ENCODE assay signal across 1 cellular context in the genomic region with DNA sequence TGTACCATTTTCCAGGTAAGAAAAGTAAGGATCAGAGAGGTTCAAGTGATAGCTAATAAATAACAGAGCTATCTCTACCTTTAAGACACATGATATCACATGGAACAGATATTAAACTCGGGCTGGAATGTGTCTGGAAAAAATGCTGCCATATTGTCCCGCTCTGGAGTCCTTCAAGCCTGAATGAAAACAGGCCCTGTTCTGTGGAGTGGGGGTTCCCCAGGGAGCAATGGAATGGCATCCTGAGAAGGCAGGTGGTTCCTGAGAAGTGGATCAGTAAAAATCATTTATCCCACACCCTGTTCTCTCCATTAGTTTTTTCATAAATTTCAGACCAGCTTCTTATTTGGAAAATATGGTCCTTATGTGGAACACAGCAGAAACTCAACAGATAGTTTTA.
TF ChIP-seq lines count a peak whose summit lies in the region.

No MANE protein-coding gene starts in this region.

TF ChIP-seq in GM12878, 131 proteins besides CTCF, POLR2A, EP300 and RAD21:
- TF ChIP-seq, protein P1, sequence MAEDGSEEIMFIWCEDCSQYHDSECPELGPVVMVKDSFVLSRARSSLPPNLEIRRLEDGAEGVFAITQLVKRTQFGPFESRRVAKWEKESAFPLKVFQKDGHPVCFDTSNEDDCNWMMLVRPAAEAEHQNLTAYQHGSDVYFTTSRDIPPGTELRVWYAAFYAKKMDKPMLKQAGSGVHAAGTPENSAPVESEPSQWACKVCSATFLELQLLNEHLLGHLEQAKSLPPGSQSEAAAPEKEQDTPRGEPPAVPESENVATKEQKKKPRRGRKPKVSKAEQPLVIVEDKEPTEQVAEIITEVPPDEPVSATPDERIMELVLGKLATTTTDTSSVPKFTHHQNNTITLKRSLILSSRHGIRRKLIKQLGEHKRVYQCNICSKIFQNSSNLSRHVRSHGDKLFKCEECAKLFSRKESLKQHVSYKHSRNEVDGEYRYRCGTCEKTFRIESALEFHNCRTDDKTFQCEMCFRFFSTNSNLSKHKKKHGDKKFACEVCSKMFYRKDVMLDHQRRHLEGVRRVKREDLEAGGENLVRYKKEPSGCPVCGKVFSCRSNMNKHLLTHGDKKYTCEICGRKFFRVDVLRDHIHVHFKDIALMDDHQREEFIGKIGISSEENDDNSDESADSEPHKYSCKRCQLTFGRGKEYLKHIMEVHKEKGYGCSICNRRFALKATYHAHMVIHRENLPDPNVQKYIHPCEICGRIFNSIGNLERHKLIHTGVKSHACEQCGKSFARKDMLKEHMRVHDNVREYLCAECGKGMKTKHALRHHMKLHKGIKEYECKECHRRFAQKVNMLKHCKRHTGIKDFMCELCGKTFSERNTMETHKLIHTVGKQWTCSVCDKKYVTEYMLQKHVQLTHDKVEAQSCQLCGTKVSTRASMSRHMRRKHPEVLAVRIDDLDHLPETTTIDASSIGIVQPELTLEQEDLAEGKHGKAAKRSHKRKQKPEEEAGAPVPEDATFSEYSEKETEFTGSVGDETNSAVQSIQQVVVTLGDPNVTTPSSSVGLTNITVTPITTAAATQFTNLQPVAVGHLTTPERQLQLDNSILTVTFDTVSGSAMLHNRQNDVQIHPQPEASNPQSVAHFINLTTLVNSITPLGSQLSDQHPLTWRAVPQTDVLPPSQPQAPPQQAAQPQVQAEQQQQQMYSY (CRISPR knock-in tag; IDR thresholded peaks at IDR 0.05) = no peak
- no peak for TF ChIP-seq EZH2 (IDR thresholded peaks at IDR 0.05; ENCODE audit: borderline replicate concordance, control insufficient read depth, low read depth, low read length)
- TF ChIP-seq RUNX3 (IDR thresholded peaks at IDR 0.05; ENCODE audit: low read length) = no peak
- no peak for TF ChIP-seq EED (IDR thresholded peaks at IDR 0.05; ENCODE audit: low read depth)
- no peak for TF ChIP-seq CREM (IDR thresholded peaks at IDR 0.05; ENCODE audit: low read depth)
- no peak for TF ChIP-seq SMAD5 (IDR thresholded peaks at IDR 0.05; ENCODE audit: low read depth)
- TF ChIP-seq POLR2AphosphoS5 (IDR thresholded peaks at IDR 0.05; ENCODE audit: low read length) = no peak
- TF ChIP-seq JUND (IDR thresholded peaks at IDR 0.05; ENCODE audit: low read depth, low read length) = no peak
- TF ChIP-seq GATAD2B (conservative IDR thresholded peaks at IDR 0.05; ENCODE audit: low read depth) = no peak
- no peak for TF ChIP-seq MTA2 (IDR thresholded peaks at IDR 0.05; ENCODE audit: low read depth)
- TF ChIP-seq PAX8 (IDR thresholded peaks at IDR 0.05) = no peak
- TF ChIP-seq KAT2A (conservative IDR thresholded peaks at IDR 0.05; ENCODE audit: control insufficient read depth, low read depth, low read length) = no peak
- TF ChIP-seq, protein P2, sequence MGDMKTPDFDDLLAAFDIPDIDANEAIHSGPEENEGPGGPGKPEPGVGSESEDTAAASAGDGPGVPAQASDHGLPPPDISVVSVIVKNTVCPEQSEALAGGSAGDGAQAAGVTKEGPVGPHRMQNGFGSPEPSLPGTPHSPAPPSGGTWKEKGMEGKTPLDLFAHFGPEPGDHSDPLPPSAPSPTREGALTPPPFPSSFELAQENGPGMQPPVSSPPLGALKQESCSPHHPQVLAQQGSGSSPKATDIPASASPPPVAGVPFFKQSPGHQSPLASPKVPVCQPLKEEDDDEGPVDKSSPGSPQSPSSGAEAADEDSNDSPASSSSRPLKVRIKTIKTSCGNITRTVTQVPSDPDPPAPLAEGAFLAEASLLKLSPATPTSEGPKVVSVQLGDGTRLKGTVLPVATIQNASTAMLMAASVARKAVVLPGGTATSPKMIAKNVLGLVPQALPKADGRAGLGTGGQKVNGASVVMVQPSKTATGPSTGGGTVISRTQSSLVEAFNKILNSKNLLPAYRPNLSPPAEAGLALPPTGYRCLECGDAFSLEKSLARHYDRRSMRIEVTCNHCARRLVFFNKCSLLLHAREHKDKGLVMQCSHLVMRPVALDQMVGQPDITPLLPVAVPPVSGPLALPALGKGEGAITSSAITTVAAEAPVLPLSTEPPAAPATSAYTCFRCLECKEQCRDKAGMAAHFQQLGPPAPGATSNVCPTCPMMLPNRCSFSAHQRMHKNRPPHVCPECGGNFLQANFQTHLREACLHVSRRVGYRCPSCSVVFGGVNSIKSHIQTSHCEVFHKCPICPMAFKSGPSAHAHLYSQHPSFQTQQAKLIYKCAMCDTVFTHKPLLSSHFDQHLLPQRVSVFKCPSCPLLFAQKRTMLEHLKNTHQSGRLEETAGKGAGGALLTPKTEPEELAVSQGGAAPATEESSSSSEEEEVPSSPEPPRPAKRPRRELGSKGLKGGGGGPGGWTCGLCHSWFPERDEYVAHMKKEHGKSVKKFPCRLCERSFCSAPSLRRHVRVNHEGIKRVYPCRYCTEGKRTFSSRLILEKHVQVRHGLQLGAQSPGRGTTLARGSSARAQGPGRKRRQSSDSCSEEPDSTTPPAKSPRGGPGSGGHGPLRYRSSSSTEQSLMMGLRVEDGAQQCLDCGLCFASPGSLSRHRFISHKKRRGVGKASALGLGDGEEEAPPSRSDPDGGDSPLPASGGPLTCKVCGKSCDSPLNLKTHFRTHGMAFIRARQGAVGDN (IDR thresholded peaks at IDR 0.05) = no peak
- no peak for TF ChIP-seq CBX3 (IDR thresholded peaks at IDR 0.05; ENCODE audit: borderline replicate concordance, low read depth)
- TF ChIP-seq, protein P3, sequence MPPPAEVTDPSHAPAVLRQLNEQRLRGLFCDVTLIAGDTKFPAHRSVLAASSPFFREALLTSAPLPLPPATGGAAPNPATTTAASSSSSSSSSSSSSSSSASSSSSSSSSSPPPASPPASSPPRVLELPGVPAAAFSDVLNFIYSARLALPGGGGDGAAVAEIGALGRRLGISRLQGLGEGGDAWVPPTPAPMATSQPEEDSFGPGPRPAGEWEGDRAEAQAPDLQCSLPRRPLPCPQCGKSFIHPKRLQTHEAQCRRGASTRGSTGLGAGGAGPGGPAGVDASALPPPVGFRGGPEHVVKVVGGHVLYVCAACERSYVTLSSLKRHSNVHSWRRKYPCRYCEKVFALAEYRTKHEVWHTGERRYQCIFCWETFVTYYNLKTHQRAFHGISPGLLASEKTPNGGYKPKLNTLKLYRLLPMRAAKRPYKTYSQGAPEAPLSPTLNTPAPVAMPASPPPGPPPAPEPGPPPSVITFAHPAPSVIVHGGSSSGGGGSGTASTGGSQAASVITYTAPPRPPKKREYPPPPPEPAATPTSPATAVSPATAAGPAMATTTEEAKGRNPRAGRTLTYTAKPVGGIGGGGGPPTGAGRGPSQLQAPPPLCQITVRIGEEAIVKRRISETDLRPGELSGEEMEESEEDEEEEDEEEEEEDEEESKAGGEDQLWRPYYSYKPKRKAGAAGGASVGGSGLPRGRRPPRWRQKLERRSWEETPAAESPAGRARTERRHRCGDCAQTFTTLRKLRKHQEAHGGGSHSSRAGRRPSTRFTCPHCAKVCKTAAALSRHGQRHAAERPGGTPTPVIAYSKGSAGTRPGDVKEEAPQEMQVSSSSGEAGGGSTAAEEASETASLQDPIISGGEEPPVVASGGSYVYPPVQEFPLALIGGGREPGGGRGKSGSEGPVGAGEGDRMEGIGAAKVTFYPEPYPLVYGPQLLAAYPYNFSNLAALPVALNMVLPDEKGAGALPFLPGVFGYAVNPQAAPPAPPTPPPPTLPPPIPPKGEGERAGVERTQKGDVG (CRISPR knock-in tag; IDR thresholded peaks at IDR 0.05) = no peak
- no peak for TF ChIP-seq ZZZ3 (IDR thresholded peaks at IDR 0.05; ENCODE audit: control insufficient read depth, insufficient read length, low read depth)
- TF ChIP-seq, protein P4, sequence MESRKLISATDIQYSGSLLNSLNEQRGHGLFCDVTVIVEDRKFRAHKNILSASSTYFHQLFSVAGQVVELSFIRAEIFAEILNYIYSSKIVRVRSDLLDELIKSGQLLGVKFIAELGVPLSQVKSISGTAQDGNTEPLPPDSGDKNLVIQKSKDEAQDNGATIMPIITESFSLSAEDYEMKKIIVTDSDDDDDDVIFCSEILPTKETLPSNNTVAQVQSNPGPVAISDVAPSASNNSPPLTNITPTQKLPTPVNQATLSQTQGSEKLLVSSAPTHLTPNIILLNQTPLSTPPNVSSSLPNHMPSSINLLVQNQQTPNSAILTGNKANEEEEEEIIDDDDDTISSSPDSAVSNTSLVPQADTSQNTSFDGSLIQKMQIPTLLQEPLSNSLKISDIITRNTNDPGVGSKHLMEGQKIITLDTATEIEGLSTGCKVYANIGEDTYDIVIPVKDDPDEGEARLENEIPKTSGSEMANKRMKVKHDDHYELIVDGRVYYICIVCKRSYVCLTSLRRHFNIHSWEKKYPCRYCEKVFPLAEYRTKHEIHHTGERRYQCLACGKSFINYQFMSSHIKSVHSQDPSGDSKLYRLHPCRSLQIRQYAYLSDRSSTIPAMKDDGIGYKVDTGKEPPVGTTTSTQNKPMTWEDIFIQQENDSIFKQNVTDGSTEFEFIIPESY (IDR thresholded peaks at IDR 0.05) = no peak
